ENCODE assay signal across 17 cellular contexts in the genomic region with DNA sequence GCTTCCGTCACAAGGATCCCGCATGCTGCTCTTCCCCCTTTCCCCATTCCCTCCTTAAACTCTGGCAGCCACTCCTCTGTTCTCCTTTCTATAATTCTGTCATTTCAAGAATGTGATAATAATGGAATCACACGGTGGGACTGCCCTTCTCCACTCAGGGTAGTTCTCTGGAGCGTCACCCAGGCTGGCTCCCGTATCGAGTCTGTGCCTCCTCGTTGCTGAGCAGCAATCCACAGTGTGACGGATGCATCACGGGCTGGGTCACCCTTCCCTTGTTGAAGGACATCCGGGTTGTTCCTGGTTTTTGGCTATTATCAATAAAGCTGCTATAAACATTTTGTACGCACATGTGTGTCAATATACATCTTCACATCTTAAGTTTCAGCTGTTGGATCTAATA. TPM values are rescaled to one million over a fixed set of nuclear protein-coding genes. Genes with fewer than 3 reads are reported as not detected.
DNase-seq lines count a peak whose midpoint lies in the region; ATAC-seq and TF ChIP-seq lines count a peak whose summit lies in the region.
"Had no signal": no experiment of that assay in that cellular context is flagged by ENCODE, and none has a peak within 500 bp of the region (broad histone marks: within the 10 kb centered on the region; RNA-seq: fewer than 3 reads in every experiment).

No MANE protein-coding gene starts in this region.

- POLR2A ChIA-PET in activated naive CD8-positive, alpha-beta T cell treated with anti-CD3 and anti-CD28 coated beads, Interleukin-2, amount 10 ng/mL, durations not matched to agents 7 days and 5 days (lab: Charles Lee) = interaction anchor here (1.2 to 4.9 kb wide), 3 partner anchors 12 to 51 kb away, joined by 5 to 70 read pairs (median 16); a partner anchor contains a TSS

- H3K27ac ChIP-seq in OCI-LY3 (ENCODE audit: low read length) = no peak overlapping the region
- H3K27ac ChIP-seq: esophagus muscularis mucosa had no signal

- H3K27me3 Mint-ChIP-seq in activated T-cell treated with anti-CD3 and anti-CD28 coated beads, Interleukin-2, amount 50 U/mL, for 72 hours (ENCODE audit: low read depth) = no peaks in the 10 kb centered on the region
- H3K27me3 Mint-ChIP-seq in activated T-cell treated with anti-CD3 and anti-CD28 coated beads, Interleukin-2, amount 50 U/mL, for 4 hours (ENCODE audit: low read depth) = no peaks in the 10 kb centered on the region
- no peaks in the 10 kb centered on the region for H3K27me3 Mint-ChIP-seq in activated naive CD8-positive, alpha-beta T cell treated with anti-CD3 and anti-CD28 coated beads, Interleukin-2, amount 10 ng/mL, durations not matched to agents 7 days and 5 days
- no peaks in the 10 kb centered on the region for H3K27me3 Mint-ChIP-seq in natural killer cell treated with Interleukin-12 subunit alpha and Interleukin-12 subunit beta and Interleukin-15 and Interleukin-18, amount 100 ng/mL, for 72 hours

- ATAC-seq in activated T-cell treated with anti-CD3 and anti-CD28 coated beads, Interleukin-2, amount 50 U/mL, for 72 hours (replicated peaks in 1 of 2) = no peak
- ATAC-seq in activated T-cell treated with anti-CD3 and anti-CD28 coated beads, Interleukin-2, amount 50 U/mL, for 4 hours = no peak
- no peak for ATAC-seq in activated naive CD8-positive, alpha-beta T cell treated with anti-CD3 and anti-CD28 coated beads, Interleukin-2, amount 10 ng/mL, durations not matched to agents 7 days and 5 days (ENCODE audit: low read depth)
- ATAC-seq in natural killer cell treated with Interleukin-12 subunit alpha and Interleukin-12 subunit beta and Interleukin-15 and Interleukin-18, amount 100 ng/mL, for 72 hours = no peak
- no peak for ATAC-seq in GM21515 (IDR thresholded peaks at IDR 0.05; ENCODE audit: unreplicated experiment)

- H3K79me2 ChIP-seq in OCI-LY3 (ENCODE audit: low read length) = no peaks in the 10 kb centered on the region

- peak overlapping the region; percentile 87 to 93 for H3K4me3 Mint-ChIP-seq in activated T-cell treated with anti-CD3 and anti-CD28 coated beads, Interleukin-2, amount 50 U/mL, for 72 hours
- no peak overlapping the region for H3K4me3 Mint-ChIP-seq in activated T-cell treated with anti-CD3 and anti-CD28 coated beads, Interleukin-2, amount 50 U/mL, for 4 hours
- H3K4me3 Mint-ChIP-seq in activated naive CD8-positive, alpha-beta T cell treated with anti-CD3 and anti-CD28 coated beads, Interleukin-2, amount 10 ng/mL, durations not matched to agents 7 days and 5 days = peak overlapping the region; percentile 81
- H3K4me3 Mint-ChIP-seq in natural killer cell treated with Interleukin-12 subunit alpha and Interleukin-12 subunit beta and Interleukin-15 and Interleukin-18, amount 100 ng/mL, for 72 hours = peak overlapping the region; percentile 85

- no peak overlapping the region for H3K4me3 ChIP-seq in OCI-LY3 (ENCODE audit: low read length)
- H3K4me3 ChIP-seq: esophagus muscularis mucosa had no signal

- no peaks in the 10 kb centered on the region for H3K36me3 ChIP-seq in OCI-LY3 (replicated peaks; ENCODE audit: low read depth, low read length)
- H3K36me3 ChIP-seq: esophagus muscularis mucosa had no signal

- H3K27me3 ChIP-seq in OCI-LY3 (ENCODE audit: low read depth, low read length) = no peaks in the 10 kb centered on the region

- no peaks in the 10 kb centered on the region for H3K9me3 ChIP-seq in OCI-LY3 (ENCODE audit: insufficient read depth, low read length)
- H3K9me3 ChIP-seq: esophagus muscularis mucosa had no signal

- no peak overlapping the region for H3K9ac ChIP-seq in OCI-LY3 (ENCODE audit: low read length)

- H3K4me1 ChIP-seq in OCI-LY3 (ENCODE audit: low read length) = peaks cover 77% of the 10 kb centered on the region

- no peak overlapping the region for H2AFZ ChIP-seq in OCI-LY3 (ENCODE audit: low read depth, low read length)

- no peaks in the 10 kb centered on the region for H4K20me1 ChIP-seq in OCI-LY3 (ENCODE audit: insufficient read depth, low read length)

- no peaks in the 10 kb centered on the region for H3K36me3 Mint-ChIP-seq in activated T-cell treated with anti-CD3 and anti-CD28 coated beads, Interleukin-2, amount 50 U/mL, for 72 hours (ENCODE audit: insufficient read depth in 2 of 2)
- no peaks in the 10 kb centered on the region for H3K36me3 Mint-ChIP-seq in activated T-cell treated with anti-CD3 and anti-CD28 coated beads, Interleukin-2, amount 50 U/mL, for 4 hours (ENCODE audit: insufficient read depth)
- H3K36me3 Mint-ChIP-seq in activated naive CD8-positive, alpha-beta T cell treated with anti-CD3 and anti-CD28 coated beads, Interleukin-2, amount 10 ng/mL, durations not matched to agents 7 days and 5 days = no peaks in the 10 kb centered on the region
- no peaks in the 10 kb centered on the region for H3K36me3 Mint-ChIP-seq in natural killer cell treated with Interleukin-12 subunit alpha and Interleukin-12 subunit beta and Interleukin-15 and Interleukin-18, amount 100 ng/mL, for 72 hours

- peak overlapping the region; percentile 99 for H3K27ac Mint-ChIP-seq in activated T-cell treated with anti-CD3 and anti-CD28 coated beads, Interleukin-2, amount 50 U/mL, for 72 hours
- peak overlapping the region; percentile 95 for H3K27ac Mint-ChIP-seq in activated naive CD8-positive, alpha-beta T cell treated with anti-CD3 and anti-CD28 coated beads, Interleukin-2, amount 10 ng/mL, durations not matched to agents 7 days and 5 days
- peak overlapping the region; percentile 94 to 95 for H3K27ac Mint-ChIP-seq in natural killer cell treated with Interleukin-12 subunit alpha and Interleukin-12 subunit beta and Interleukin-15 and Interleukin-18, amount 100 ng/mL, for 72 hours

- TF ChIP-seq CTCF in OCI-LY3 (IDR thresholded peaks at IDR 0.05; ENCODE audit: low read depth, low read length) = no peak

- no peaks in the 10 kb centered on the region for H3K9me3 Mint-ChIP-seq in activated T-cell treated with anti-CD3 and anti-CD28 coated beads, Interleukin-2, amount 50 U/mL, for 72 hours
- no peaks in the 10 kb centered on the region for H3K9me3 Mint-ChIP-seq in activated T-cell treated with anti-CD3 and anti-CD28 coated beads, Interleukin-2, amount 50 U/mL, for 4 hours
- H3K9me3 Mint-ChIP-seq in activated naive CD8-positive, alpha-beta T cell treated with anti-CD3 and anti-CD28 coated beads, Interleukin-2, amount 10 ng/mL, durations not matched to agents 7 days and 5 days = no peaks in the 10 kb centered on the region
- H3K9me3 Mint-ChIP-seq in natural killer cell treated with Interleukin-12 subunit alpha and Interleukin-12 subunit beta and Interleukin-15 and Interleukin-18, amount 100 ng/mL, for 72 hours = no peaks in the 10 kb centered on the region

- H3K4me2 ChIP-seq in OCI-LY3 (ENCODE audit: low read length) = peak overlapping the region; percentile 64; the same call in 1 of the 2 replicates

- DNase-seq in activated T-cell treated with anti-CD3 and anti-CD28 coated beads, Interleukin-2, amount 50 U/mL, for 72 hours = no peak
- no peak for DNase-seq in activated T-cell treated with anti-CD3 and anti-CD28 coated beads, Interleukin-2, amount 50 U/mL, for 4 hours
- no peak for DNase-seq in activated naive CD8-positive, alpha-beta T cell treated with anti-CD3 and anti-CD28 coated beads, Interleukin-2, amount 10 ng/mL, durations not matched to agents 7 days and 5 days
- no peak for DNase-seq in natural killer cell treated with Interleukin-12 subunit alpha and Interleukin-12 subunit beta and Interleukin-15 and Interleukin-18, amount 100 ng/mL, for 72 hours (ENCODE audit: low spot score)
- no peak for DNase-seq in D341Med (ENCODE audit: low spot score)
- DNase-seq in NCI-H82 treated with DMSO at 0.1 percent for 48 hours (lab: John Stamatoyannopoulos, UW; ENCODE audit: unreplicated experiment) = no peak
- DNase-seq: activated gamma-delta T cell treated with Interleukin-2 at 50 U/mL for 16 hours, Calu3, HCEC 1CT, islet precursor cell, NCI-H1694 treated with DMSO at 0.1 percent for 48 hours, NCI-H446, SHP77 treated with DMSO at 0.1 percent for 48 hours, T1000 had no signal

- H3K4me1 Mint-ChIP-seq in activated T-cell treated with anti-CD3 and anti-CD28 coated beads, Interleukin-2, amount 50 U/mL, for 72 hours (ENCODE audit: low read depth) = peaks cover 95% of the 10 kb centered on the region
- peaks cover 92% of the 10 kb centered on the region for H3K4me1 Mint-ChIP-seq in activated T-cell treated with anti-CD3 and anti-CD28 coated beads, Interleukin-2, amount 50 U/mL, for 4 hours (ENCODE audit: low read depth)
- peaks cover 84% of the 10 kb centered on the region for H3K4me1 Mint-ChIP-seq in activated naive CD8-positive, alpha-beta T cell treated with anti-CD3 and anti-CD28 coated beads, Interleukin-2, amount 10 ng/mL, durations not matched to agents 7 days and 5 days
- peaks cover 85 to 86% of the 10 kb centered on the region in 2 donors for H3K4me1 Mint-ChIP-seq in natural killer cell treated with Interleukin-12 subunit alpha and Interleukin-12 subunit beta and Interleukin-15 and Interleukin-18, amount 100 ng/mL, for 72 hours (ENCODE audit: low read depth in 2 of 2)

RNA-seq across cellular contexts. Expression of a gene that starts 5.7 kb away (rescaled TPM):
- 10 to 100 TPM; 59.9 to 66.2 TPM for total RNA-seq in activated T-cell treated with anti-CD3 and anti-CD28 coated beads, Interleukin-2, amount 50 U/mL, for 72 hours
- total RNA-seq in activated T-cell treated with anti-CD3 and anti-CD28 coated beads, Interleukin-2, amount 50 U/mL, for 4 hours = 10 to 100 TPM; 11.5 to 15.0 (median 12.9) TPM
- 10 to 100 TPM; 79.0 to 79.1 TPM for total RNA-seq in activated naive CD8-positive, alpha-beta T cell treated with anti-CD3 and anti-CD28 coated beads, Interleukin-2, amount 10 ng/mL, durations not matched to agents 7 days and 5 days
- 10 to 100 TPM; 46.9 to 62.4 TPM for total RNA-seq in natural killer cell treated with Interleukin-12 subunit alpha and Interleukin-12 subunit beta and Interleukin-15 and Interleukin-18, amount 100 ng/mL, for 72 hours

RNA-seq across cellular contexts. Expression of a gene that starts 12.7 kb away (rescaled TPM):
- total RNA-seq in activated T-cell treated with anti-CD3 and anti-CD28 coated beads, Interleukin-2, amount 50 U/mL, for 72 hours = 10 to 100 TPM; 23.1 to 26.3 TPM
- total RNA-seq in activated T-cell treated with anti-CD3 and anti-CD28 coated beads, Interleukin-2, amount 50 U/mL, for 4 hours = 10 to 100 TPM; 37.3 to 45.1 (median 40.7) TPM
- total RNA-seq in activated naive CD8-positive, alpha-beta T cell treated with anti-CD3 and anti-CD28 coated beads, Interleukin-2, amount 10 ng/mL, durations not matched to agents 7 days and 5 days = 10 to 100 TPM; 33.8 to 34.7 TPM
- 10 to 100 TPM; 35.5 to 36.1 TPM for total RNA-seq in natural killer cell treated with Interleukin-12 subunit alpha and Interleukin-12 subunit beta and Interleukin-15 and Interleukin-18, amount 100 ng/mL, for 72 hours
